Comparison of ENCODE assay signal across 8 cellular contexts in the genomic region with DNA sequence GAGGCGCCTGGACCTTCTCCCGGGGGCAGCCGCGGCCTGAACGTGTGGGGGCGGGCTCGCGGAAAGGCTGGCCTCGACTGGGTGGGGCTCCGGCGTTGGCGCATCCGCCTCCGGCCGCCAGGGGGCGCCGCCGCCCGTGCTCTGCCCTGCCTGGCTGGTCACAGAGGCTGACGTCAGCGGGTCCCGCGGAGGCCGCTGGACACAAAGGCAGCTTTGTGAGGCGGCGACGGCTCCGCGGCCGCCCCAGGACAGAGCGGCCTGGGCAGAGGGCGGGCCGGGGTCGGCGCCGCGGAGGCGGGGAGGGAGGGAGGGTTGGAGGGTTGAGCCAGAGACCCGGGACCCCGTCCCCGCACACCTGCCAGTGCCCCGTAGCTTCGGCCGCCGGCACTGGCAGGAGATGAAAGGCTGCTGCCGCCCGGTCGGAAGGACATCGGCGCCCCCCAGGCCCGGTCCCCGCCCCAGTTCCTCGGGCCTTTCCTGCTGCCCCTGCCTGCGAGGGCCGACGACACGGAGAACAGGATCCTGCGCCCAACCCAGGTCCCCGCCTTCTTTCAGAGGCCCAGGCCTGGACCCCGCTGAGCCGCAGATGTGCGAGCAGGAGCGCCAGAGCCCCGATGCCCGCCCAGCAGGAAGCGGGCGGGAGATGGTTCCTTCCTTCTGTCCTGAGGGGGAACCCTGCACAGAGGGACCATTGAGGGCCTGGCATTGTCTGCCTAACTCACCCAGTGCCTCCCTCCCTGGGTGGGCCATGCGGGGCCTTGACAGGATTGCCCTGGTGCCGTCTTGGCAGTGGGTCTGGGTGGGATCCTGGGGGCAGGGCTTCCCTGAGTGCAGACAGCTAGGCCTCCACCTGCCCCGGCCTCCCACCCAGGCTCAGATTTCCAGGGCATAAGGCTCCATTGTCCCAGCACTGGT. TPM values are rescaled to one million over a fixed set of nuclear protein-coding genes. Genes with fewer than 3 reads are reported as not detected.
A peak's percentile ranks its signal among the peaks of the same experiment; 100 is the strongest.
DNase-seq lines count a peak whose midpoint lies in the region; ATAC-seq and TF ChIP-seq lines count a peak whose summit lies in the region.

No MANE protein-coding gene starts in this region.

- peak overlapping the region; percentile 91 for H3K27ac Mint-ChIP-seq in type B pancreatic cell

- DNase-seq in GM03348 (ENCODE audit: low spot score), result peak; percentile 97
- peak; percentile 91 for DNase-seq in LoVo (ENCODE audit: low spot score)
- DNase-seq in adipocyte (ENCODE audit: low read depth), result peak; percentile 96
- DNase-seq in cardiac septum (ENCODE audit: low spot score), result peak; percentile 97
- DNase-seq in posterior cingulate gyrus, result peak; percentile 91 to 99 (median 94)
- peak; percentile 97 for DNase-seq in type B pancreatic cell (ENCODE audit: extremely low spot score, unreplicated experiment)

- H3K9me3 ChIP-seq in SU-DHL-6 (ENCODE audit: insufficient read depth, low read length) (no peaks in the 10 kb centered on the region), adipocyte (ENCODE audit: control insufficient read depth, low read length) (no peaks in the 10 kb centered on the region)

- no peaks in the 10 kb centered on the region for H3K79me2 ChIP-seq in SU-DHL-6 (ENCODE audit: insufficient read depth, low read length)

- H3K27me3 ChIP-seq in SU-DHL-6 (ENCODE audit: low read length) (no peaks in the 10 kb centered on the region), adipocyte (replicated peaks; ENCODE audit: control insufficient read depth, insufficient read depth, low read length) (no peaks in the 10 kb centered on the region)

- H3K4me1 ChIP-seq in adipocyte (ENCODE audit: control insufficient read depth, insufficient read depth, low read length), result peaks cover 37% of the 10 kb centered on the region

- H3K4me3 ChIP-seq in SU-DHL-6 (ENCODE audit: insufficient read depth, low read length, poor library complexity, severe bottlenecking) (peak overlapping the region; percentile 48), adipocyte (ENCODE audit: low read length) (peak overlapping the region; percentile 76)

- intact Hi-C loops in cardiac septum (cut with DNase I) (loop anchor here (1.0 kb wide), 2 partner anchors 13 to 33 kb away; no protein-coding TSS in a partner anchor), posterior cingulate gyrus (cut with DNase I) (loop anchor here (1.0 kb wide), 1 partner anchor 12 kb away; no protein-coding TSS in a partner anchor)

- no peak overlapping the region for H2AFZ ChIP-seq in SU-DHL-6 (ENCODE audit: low read depth, low read length, severe bottlenecking)

- no peaks in the 10 kb centered on the region for H3K9me3 Mint-ChIP-seq in type B pancreatic cell

- peaks cover 23% of the 10 kb centered on the region for H3K4me1 Mint-ChIP-seq in type B pancreatic cell (ENCODE audit: unreplicated experiment)

- 0 out of 2 replicates have a peak, but pooled peaks cover 3% of the 10 kb centered on the region for H3K36me3 ChIP-seq in SU-DHL-6 (ENCODE audit: low read length)
- H3K36me3 ChIP-seq in adipocyte (ENCODE audit: control insufficient read depth, insufficient read depth, low read length, severe bottlenecking), result peaks cover 31% of the 10 kb centered on the region

- peaks cover 4% of the 10 kb centered on the region for H3K36me3 Mint-ChIP-seq in type B pancreatic cell

- peak; percentile 88 for ATAC-seq in GM21786 (IDR thresholded peaks at IDR 0.05; ENCODE audit: unreplicated experiment)

- H3K4me2 ChIP-seq in SU-DHL-6 (ENCODE audit: low read depth, low read length, poor library complexity, severe bottlenecking), result peak overlapping the region; percentile 52

- TF ChIP-seq CTCF in SU-DHL-6 (IDR thresholded peaks at IDR 0.05; ENCODE audit: insufficient read depth, low read length, poor library complexity, severe bottlenecking) (peak; percentile 94), type B pancreatic cell (conservative IDR thresholded peaks at IDR 0.05) (peak; percentile 99)

- no peaks in the 10 kb centered on the region for H4K20me1 ChIP-seq in SU-DHL-6 (ENCODE audit: low read depth, low read length)

- no peaks in the 10 kb centered on the region for H3K9me2 ChIP-seq in SU-DHL-6 (replicated peaks; ENCODE audit: insufficient read depth, low read length)

- H3K27me3 Mint-ChIP-seq in type B pancreatic cell, result no peaks in the 10 kb centered on the region

- no peak overlapping the region for H3K27ac ChIP-seq in SU-DHL-6 (ENCODE audit: low read depth, low read length)

- peak overlapping the region; percentile 50 for H3K9ac ChIP-seq in SU-DHL-6 (ENCODE audit: low read length)
- H3K9ac ChIP-seq in adipocyte (ENCODE audit: low read length), result peak overlapping the region; percentile 87

- H3K4me3 Mint-ChIP-seq in type B pancreatic cell, result peak overlapping the region; percentile 80

- H3F3A ChIP-seq in SU-DHL-6 (ENCODE audit: insufficient read depth), result no peaks in the 10 kb centered on the region

RNA-seq across cellular contexts. Expression of gene SEMA3B, which starts 8.7 kb away (rescaled TPM):
- total RNA-seq in cardiac septum (26.5 TPM), type B pancreatic cell (ENCODE audit: low replicate concordance) (18.4 and 34.8 TPM in 2 replicates)

RNA-seq across cellular contexts. Expression of gene LSMEM2, which starts 18.6 kb away (rescaled TPM):
- total RNA-seq in cardiac septum (25.7 TPM), type B pancreatic cell (ENCODE audit: low replicate concordance) (not detected in 2 replicates)

RNA-seq across cellular contexts. Expression of gene GNAI2, which starts 24.3 kb away (rescaled TPM):
- total RNA-seq in cardiac septum (153 TPM), type B pancreatic cell (ENCODE audit: low replicate concordance) (140 and 145 TPM in 2 replicates)

RNA-seq across cellular contexts. Expression of gene IFRD2, which starts 31.9 kb away (rescaled TPM):
- total RNA-seq in cardiac septum (45.7 TPM), type B pancreatic cell (ENCODE audit: low replicate concordance) (60.9 and 80.5 TPM in 2 replicates)

RNA-seq across cellular contexts. Expression of gene HYAL3, which starts 38.9 kb away (rescaled TPM):
- 1.3 TPM for total RNA-seq in cardiac septum
- total RNA-seq in type B pancreatic cell (ENCODE audit: low replicate concordance), result 2.9 and 4.0 TPM in 2 replicates

Comparison
In these comparisons a context has a peak if more than half of its experiments do, and no peak if none do; other contexts are left out.
1. RNA of gene LSMEM2, which starts 18.6 kb away (total RNA-seq): 25.7 TPM in cardiac septum (single experiment); not detected in type B pancreatic cell; every median in the first group is over 10 times any median in the second.
2. Peak in every context shown above with its lines, with median percentiles within 50 percentile points of each other: DNase-seq.